In the genomic region with DNA sequence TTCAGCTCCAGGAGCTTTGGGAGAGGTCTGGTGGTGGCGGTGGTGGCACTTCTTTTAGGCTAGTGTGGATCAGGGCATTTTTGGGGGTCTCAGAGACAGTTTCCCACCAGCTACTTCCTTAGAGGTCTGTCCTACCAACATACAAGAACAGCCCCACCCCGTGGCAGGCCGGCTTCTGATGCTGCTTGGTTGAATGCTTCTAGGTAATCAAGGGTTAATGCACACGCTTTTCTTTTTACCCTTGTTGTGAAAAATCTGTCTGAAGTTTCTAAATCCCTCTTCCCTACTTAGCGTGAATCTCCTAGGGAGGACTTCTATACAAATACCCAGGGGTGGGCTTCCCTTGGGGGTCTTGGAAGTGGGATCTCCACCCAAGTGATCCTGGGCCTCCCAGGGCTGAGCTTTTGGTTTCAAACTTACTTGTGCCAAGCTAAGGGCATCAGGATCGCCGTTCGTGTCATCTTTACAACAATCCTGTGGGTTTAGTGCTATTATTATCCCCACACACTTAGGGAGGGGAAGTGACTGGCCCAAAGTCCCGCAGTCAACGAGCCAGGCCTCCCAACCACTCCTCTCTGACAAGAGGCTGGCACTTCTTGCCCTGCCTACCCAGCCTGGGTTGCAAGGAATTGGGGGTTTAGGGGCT, we compare ENCODE assay signal across 8 cellular contexts. TPM values are rescaled to one million over a fixed set of nuclear protein-coding genes. Genes with fewer than 3 reads are reported as not detected.
DNase-seq lines count a peak whose midpoint lies in the region; ATAC-seq and TF ChIP-seq lines count a peak whose summit lies in the region.

No MANE protein-coding gene starts in this region.

- H3K4me1 ChIP-seq in left ventricle myocardium inferior = peaks cover 34% of the 10 kb centered on the region
- H3K4me1 ChIP-seq in vagina = peaks cover 44% of the 10 kb centered on the region

- CTCF ChIA-PET in T-cell (lab: Charles Lee) = interaction anchor here in 1 of 2 donors (0.6 kb wide), 1 partner anchor 1203 kb away, joined by 3 read pairs; no protein-coding TSS in a partner anchor

- H3K36me3 Mint-ChIP-seq in T-cell (no peaks in the 10 kb centered on the region), immature natural killer cell (no peaks in the 10 kb centered on the region)

- H3K9me3 Mint-ChIP-seq in T-cell (no peaks in the 10 kb centered on the region), immature natural killer cell (no peaks in the 10 kb centered on the region)

- no peak overlapping the region for H3K27ac Mint-ChIP-seq in T-cell
- no peak overlapping the region for H3K27ac Mint-ChIP-seq in immature natural killer cell

- no peak for TF ChIP-seq POLR2A in vagina (IDR thresholded peaks at IDR 0.05)

- peak overlapping the region; percentile 91 for H3K4me3 ChIP-seq in left ventricle myocardium inferior
- H3K4me3 ChIP-seq in vagina = peak overlapping the region; percentile 67 to 97

- peaks cover 33 to 46% (median 37%) of the 10 kb centered on the region in 3 donors for H3K4me1 Mint-ChIP-seq in T-cell
- H3K4me1 Mint-ChIP-seq in immature natural killer cell = peaks cover 4 to 11% of the 10 kb centered on the region in 2 donors

- no peak overlapping the region for H3K27ac ChIP-seq in left ventricle myocardium inferior (replicated peaks)
- no peak overlapping the region for H3K27ac ChIP-seq in vagina

- peak overlapping the region; percentile 43 to 62 (median 56) for H3K4me3 Mint-ChIP-seq in T-cell
- H3K4me3 Mint-ChIP-seq in immature natural killer cell = peak overlapping the region; percentile 58 to 75 (median 67)

- no peaks in the 10 kb centered on the region for H3K27me3 Mint-ChIP-seq in T-cell
- peaks cover 2 to 5% (median 4%) of the 10 kb centered on the region in 3 donors for H3K27me3 Mint-ChIP-seq in immature natural killer cell (ENCODE audit: low read depth in 3 of 3)

- H3K36me3 ChIP-seq in left ventricle myocardium inferior = no peaks in the 10 kb centered on the region
- H3K36me3 ChIP-seq in vagina = no peaks in the 10 kb centered on the region

- no peaks in the 10 kb centered on the region for H3K9me3 ChIP-seq in left ventricle myocardium inferior (replicated peaks)
- no peaks in the 10 kb centered on the region for H3K9me3 ChIP-seq in vagina

- TF ChIP-seq CTCF in left ventricle myocardium inferior (IDR thresholded peaks at IDR 0.05; ENCODE audit: borderline replicate concordance) = no peak
- TF ChIP-seq CTCF in vagina (IDR thresholded peaks at IDR 0.05) = no peak

- intact Hi-C loops in left ventricle myocardium inferior (cut with micrococcal nuclease) (no loop called here), cardiac septum (cut with DNase I) (no loop called here), vagina (cut with DNase I) (no loop called here)

- H3K27me3 ChIP-seq in left ventricle myocardium inferior (ENCODE audit: low read depth) (peaks cover 24% of the 10 kb centered on the region), vagina (no peaks in the 10 kb centered on the region)

- DNase-seq in left ventricle myocardium inferior (no peak), cardiac septum (ENCODE audit: low spot score) (no peak), T-cell (no peak), immature natural killer cell (no peak), vagina (ENCODE audit: extremely low spot score in 2 of 2) (no peak), GM19238 (ENCODE audit: insufficient read length, low spot score) (no peak)

- ATAC-seq in T-cell (replicated peaks in 1 of 4) (no peak), HG02571 (IDR thresholded peaks at IDR 0.05; ENCODE audit: unreplicated experiment) (no peak), GM18907 (IDR thresholded peaks at IDR 0.05; ENCODE audit: unreplicated experiment) (no peak)

- POLR2A ChIA-PET in T-cell (lab: Charles Lee) = interaction anchor here in 1 of 2 donors (0.5 to 0.7 kb wide), 2 partner anchors 544 to 791 kb away, joined by 3 to 5 read pairs; no protein-coding TSS in a partner anchor

RNA-seq across cellular contexts. Expression of gene SH2B2, which starts 1.7 kb away (rescaled TPM):
- total RNA-seq in left ventricle myocardium inferior (1.0 TPM), cardiac septum (3.1 TPM), T-cell (1 to 10 TPM in 4 of 5 donors, under 1 TPM in 1; 0.90 to 5.0 (median 2.5) TPM), vagina (8.8 TPM)
- polyA plus RNA-seq in immature natural killer cell = 1 to 10 TPM in 1 of 3 donors, not detected in 2; 1.1 TPM
